ENCODE assay signal across 8 cellular contexts in the genomic region with DNA sequence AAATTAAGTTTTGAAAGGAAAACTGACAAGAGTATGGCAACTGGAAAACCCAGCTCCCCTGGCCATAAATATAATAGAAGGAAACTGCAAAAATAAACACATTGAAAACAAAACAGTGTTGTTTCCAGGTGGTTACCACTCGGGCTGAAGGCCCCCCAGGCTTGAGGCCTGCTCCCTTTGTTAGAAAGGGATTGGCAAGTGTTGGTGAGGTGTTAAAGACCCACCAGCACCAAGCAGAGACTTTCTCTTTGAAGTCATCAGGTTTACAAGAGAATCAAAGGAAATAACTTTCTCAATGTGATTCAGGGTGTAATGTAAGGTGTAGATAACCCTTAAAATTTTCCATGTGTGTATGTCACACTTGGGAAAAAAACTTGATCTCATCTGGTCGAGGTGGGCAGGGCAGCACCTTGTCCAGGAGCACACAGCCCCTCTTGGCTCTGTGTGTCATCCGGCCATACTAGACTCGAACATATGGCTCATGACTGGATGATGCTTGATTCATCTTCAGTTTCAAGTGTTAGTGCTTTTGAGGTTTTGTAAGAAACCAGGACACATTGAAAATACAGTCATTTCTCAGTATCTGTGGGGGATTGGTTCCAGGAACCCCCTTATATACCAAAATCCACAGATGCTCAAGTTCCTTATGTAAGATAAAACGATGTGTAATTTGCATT. TPM values are rescaled to one million over a fixed set of nuclear protein-coding genes. Genes with fewer than 3 reads are reported as not detected.
A peak's percentile ranks its signal among the peaks of the same experiment; 100 is the strongest.
DNase-seq lines count a peak whose midpoint lies in the region; ATAC-seq and TF ChIP-seq lines count a peak whose summit lies in the region.

No MANE protein-coding gene starts in this region.

- no peaks in the 10 kb centered on the region for H3K9me3 ChIP-seq in adrenal gland (replicated peaks in 1 of 3)
- H3K9me3 ChIP-seq in naive thymus-derived CD4-positive, alpha-beta T cell (ENCODE audit: control insufficient read depth in 2 of 3, low read length in 3 of 3) = no peaks in the 10 kb centered on the region

- TF ChIP-seq CTCF in HL-60 (IDR thresholded peaks at IDR 0.05; ENCODE audit: insufficient read depth, low read length) = no peak
- no peak for TF ChIP-seq CTCF in adrenal gland (IDR thresholded peaks at IDR 0.05)

- H3K4me1 Mint-ChIP-seq in naive thymus-derived CD4-positive, alpha-beta T cell = peaks cover 22 to 78% (median 52%) of the 10 kb centered on the region in 7 donors

- no peaks in the 10 kb centered on the region for H3K9me3 Mint-ChIP-seq in naive thymus-derived CD4-positive, alpha-beta T cell

- intact Hi-C loops in adrenal gland (cut with DNase I) = loop anchor here in 1 of 2 donors (10.0 kb wide), 1 partner anchor 50 kb away; no protein-coding TSS in a partner anchor
- intact Hi-C loops in naive thymus-derived CD4-positive, alpha-beta T cell (cut with micrococcal nuclease) = loop anchor here (1.0 to 5.0 kb wide), 3 partner anchors 8 to 42 kb away; partner anchors contain the start of gene ACTN4 (in 1 of the 2)

- H2AFZ ChIP-seq in ACC112 (ENCODE audit: low read length, unreplicated experiment) = no peak overlapping the region

- 54 to 62% (median 56%) methylated on average over 5 of the region's 5 CpGs for WGBS in adrenal gland, 4 donors

- CTCF ChIA-PET in naive thymus-derived CD4-positive, alpha-beta T cell (lab: Charles Lee) = no interaction called here

- H3K4me3 ChIP-seq in ACC112 (ENCODE audit: low read depth, low read length) = no peak overlapping the region
- no peak overlapping the region for H3K4me3 ChIP-seq in HL-60 (replicated peaks; ENCODE audit: insufficient read depth, low read length)
- no peak overlapping the region for H3K4me3 ChIP-seq in adrenal gland
- H3K4me3 ChIP-seq in naive thymus-derived CD4-positive, alpha-beta T cell (ENCODE audit: low read length) = no peak overlapping the region

- no peak for TF ChIP-seq POLR2A in adrenal gland (IDR thresholded peaks at IDR 0.05)

- DNase-seq in HL-60 (ENCODE audit: low read depth in 1 of 2, low spot score in 1 of 2) (no peak), adrenal gland (no peak), hepatic stellate cell (ENCODE audit: low spot score) (no peak), NCI-H748 treated with DMSO at 0.1 percent for 48 hours (lab: John Stamatoyannopoulos, UW) (no peak)
- no peak for DNase-seq in naive thymus-derived CD4-positive, alpha-beta T cell

- H3K4me1 ChIP-seq in ACC112 (ENCODE audit: control insufficient read depth, insufficient read depth, low read length, unreplicated experiment) (peaks cover 84% of the 10 kb centered on the region), adrenal gland (replicated peaks in 1 of 2) (peaks cover 95 to 100% of the 10 kb centered on the region in 2 donors)
- peaks cover 36 to 65% of the 10 kb centered on the region in 2 donors for H3K4me1 ChIP-seq in naive thymus-derived CD4-positive, alpha-beta T cell (ENCODE audit: control insufficient read depth in 2 of 2, insufficient read depth in 2 of 2, low read length in 2 of 2)

- H3K79me2 ChIP-seq in ACC112 (ENCODE audit: control insufficient read depth, insufficient read depth, low read length, unreplicated experiment) = peaks cover 82% of the 10 kb centered on the region

- H3K36me3 ChIP-seq in ACC112 (ENCODE audit: insufficient read depth, low read length) (peaks cover 8% of the 10 kb centered on the region; the same call in 1 of the 2 replicates), adrenal gland (replicated peaks in 1 of 2) (no peaks in the 10 kb centered on the region)
- H3K36me3 ChIP-seq in naive thymus-derived CD4-positive, alpha-beta T cell (ENCODE audit: control insufficient read depth in 2 of 3, insufficient read depth in 3 of 3, low read length in 3 of 3) = no peaks in the 10 kb centered on the region

- peaks cover 0 to 16% (median 5%) of the 10 kb centered on the region in 5 donors for H3K36me3 Mint-ChIP-seq in naive thymus-derived CD4-positive, alpha-beta T cell

- peaks cover 0 to 57% (median 37%) of the 10 kb centered on the region in 5 donors for H3K27me3 Mint-ChIP-seq in naive thymus-derived CD4-positive, alpha-beta T cell

- peak overlapping the region in 6 of 10 donors; percentile 23 to 78 (median 59) for H3K4me3 Mint-ChIP-seq in naive thymus-derived CD4-positive, alpha-beta T cell

- no peak for ATAC-seq in naive thymus-derived CD4-positive, alpha-beta T cell
- ATAC-seq in GM19324 (IDR thresholded peaks at IDR 0.05; ENCODE audit: low FRiP score, unreplicated experiment) = no peak
- ATAC-seq in GM21737 (IDR thresholded peaks at IDR 0.05; ENCODE audit: unreplicated experiment) = no peak

- H3K27ac ChIP-seq in ACC112 (ENCODE audit: low read depth, low read length) (peak overlapping the region; percentile 100), HL-60 (replicated peaks) (peak overlapping the region; percentile 52), adrenal gland (peak overlapping the region; percentile 70 to 99 (median 95))
- no peak overlapping the region for H3K27ac ChIP-seq in naive thymus-derived CD4-positive, alpha-beta T cell (ENCODE audit: low read depth, low read length)

- H3K27me3 ChIP-seq in ACC112 (ENCODE audit: insufficient read depth, low read length) (no peaks in the 10 kb centered on the region), HL-60 (ENCODE audit: insufficient read depth, poor library complexity, severe bottlenecking) (no peaks in the 10 kb centered on the region), adrenal gland (no peaks in the 10 kb centered on the region)
- peaks cover 0 to 13% of the 10 kb centered on the region in 2 donors for H3K27me3 ChIP-seq in naive thymus-derived CD4-positive, alpha-beta T cell (ENCODE audit: control insufficient read depth in 2 of 2, insufficient read depth in 2 of 2, low read length in 2 of 2)

- peak overlapping the region in 1 of 9 donors; percentile 83 for H3K27ac Mint-ChIP-seq in naive thymus-derived CD4-positive, alpha-beta T cell

- POLR2A ChIA-PET in naive thymus-derived CD4-positive, alpha-beta T cell (lab: Charles Lee) = interaction anchor here (1.7 to 3.2 kb wide), 2 partner anchors 8 to 223 kb away, joined by 4 to 18 read pairs; partner anchors contain the start of genes ACTN4 and RINL

RNA-seq across cellular contexts. Expression of gene ACTN4, which starts 7.8 kb away (rescaled TPM):
- total RNA-seq in adrenal gland = 100 to 1,000 TPM; 430 to 773 (median 575) TPM
- polyA plus RNA-seq in adrenal gland = 100 to 1,000 TPM; 148 to 586 (median 554) TPM
- 100 to 1,000 TPM in 2 of 5 experiments, 10 to 100 TPM in 3; 49.2 to 355 (median 54.4) TPM for total RNA-seq in naive thymus-derived CD4-positive, alpha-beta T cell
- polyA plus RNA-seq in naive thymus-derived CD4-positive, alpha-beta T cell = 1 to 10 TPM; 2.8 to 3.9 TPM

RNA-seq across cellular contexts. Expression of gene EIF3K, which starts 36.3 kb away (rescaled TPM):
- 100 to 1,000 TPM; 196 to 537 (median 316) TPM for total RNA-seq in adrenal gland
- 100 to 1,000 TPM; 177 to 292 (median 216) TPM for polyA plus RNA-seq in adrenal gland
- total RNA-seq in naive thymus-derived CD4-positive, alpha-beta T cell = 100 to 1,000 TPM; 294 to 405 (median 337) TPM
- 100 to 1,000 TPM; 424 to 437 TPM for polyA plus RNA-seq in naive thymus-derived CD4-positive, alpha-beta T cell

RNA-seq across cellular contexts. Expression of gene MAP4K1, which starts 37.5 kb away (rescaled TPM):
- 1 to 10 TPM; 1.4 to 7.9 (median 4.1) TPM for total RNA-seq in adrenal gland
- polyA plus RNA-seq in adrenal gland = 10 to 100 TPM in 1 of 3 donors, 1 to 10 TPM in 2; 1.2 to 12.5 (median 6.8) TPM
- total RNA-seq in naive thymus-derived CD4-positive, alpha-beta T cell = 100 to 1,000 TPM; 200 to 287 (median 235) TPM
- 100 to 1,000 TPM in 1 of 2 donors, 10 to 100 TPM in 1; 79.0 to 120 TPM for polyA plus RNA-seq in naive thymus-derived CD4-positive, alpha-beta T cell

Comparison
In these comparisons a context has a peak if more than half of its experiments do, and no peak if none do; other contexts are left out.
1. RNA of gene MAP4K1, which starts 37.5 kb away (total RNA-seq): 200 to 287 TPM in naive thymus-derived CD4-positive, alpha-beta T cell; 1.4 to 7.9 TPM in adrenal gland; every median in the first group is over 10 times any median in the second.